ENCODE assay signal across 8 cellular contexts in the genomic region with DNA sequence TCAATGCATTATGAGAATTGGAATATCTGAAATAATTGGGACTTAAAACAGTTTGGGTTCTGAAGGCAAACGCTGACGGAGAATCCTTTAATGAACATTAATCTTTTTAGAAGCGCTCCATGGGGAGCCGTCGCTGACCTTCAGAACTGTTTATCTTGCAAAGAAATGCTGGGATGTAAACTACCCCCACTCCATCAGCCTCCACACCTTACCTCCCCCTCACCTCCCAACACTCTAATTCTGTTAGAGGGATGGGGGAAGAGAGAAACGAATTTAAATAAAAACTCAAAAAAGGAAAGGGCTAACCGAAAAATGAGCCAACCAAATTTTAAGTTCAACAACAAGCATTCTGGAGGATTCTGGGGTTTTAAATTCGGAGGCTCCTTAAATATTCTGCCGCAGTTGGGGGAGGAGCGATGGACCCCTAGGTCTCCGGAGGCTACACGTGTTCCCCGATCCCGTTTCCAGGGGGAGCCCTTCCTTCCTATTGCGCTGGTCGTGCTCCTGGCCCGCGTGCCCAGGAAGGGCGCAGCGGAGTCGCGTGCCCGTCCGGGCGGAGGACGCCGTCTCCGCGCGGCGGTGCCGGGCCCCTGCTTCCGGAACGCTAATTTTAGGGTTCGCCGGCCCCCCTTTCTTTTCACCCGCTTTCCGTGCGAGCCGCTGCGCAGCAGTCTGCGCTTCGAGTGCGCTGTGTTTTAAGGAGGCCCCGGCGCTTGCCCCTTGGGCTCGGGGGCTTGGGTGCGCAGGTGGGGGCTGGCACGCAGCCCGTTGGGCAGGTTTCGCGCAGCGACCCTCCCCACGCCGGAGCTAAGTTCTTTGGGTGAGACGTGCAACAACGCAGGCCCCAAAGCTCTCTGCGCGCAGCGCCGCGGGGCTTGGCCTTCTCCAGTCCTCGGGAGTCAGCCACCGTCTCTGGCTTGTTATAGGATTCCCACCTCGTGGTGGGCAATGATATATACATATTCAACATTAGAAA. TPM values are rescaled to one million over a fixed set of nuclear protein-coding genes. Genes with fewer than 3 reads are reported as not detected.
DNase-seq lines count a peak whose midpoint lies in the region; ATAC-seq and TF ChIP-seq lines count a peak whose summit lies in the region.

No MANE protein-coding gene starts in this region.

- H3K9ac ChIP-seq in mesendoderm (ENCODE audit: low read length) (peak overlapping the region; percentile 59), subcutaneous abdominal adipose tissue (ENCODE audit: low read length in 5 of 5) (peak overlapping the region in 3 of 5 donors; percentile 16 to 66 (median 42))

- H3K4ac ChIP-seq in mesendoderm (ENCODE audit: low read depth, low read length), result peak overlapping the region; percentile 48

- peak overlapping the region; percentile 59 for H3K4me2 ChIP-seq in mesendoderm (ENCODE audit: low read length)

- H3K36me3 ChIP-seq in CD8-positive, alpha-beta memory T cell (ENCODE audit: insufficient read depth, low read length), result no peaks in the 10 kb centered on the region
- no peaks in the 10 kb centered on the region for H3K36me3 ChIP-seq in mesendoderm (ENCODE audit: control insufficient read depth, insufficient read depth, low read length)
- H3K36me3 ChIP-seq in subcutaneous abdominal adipose tissue (ENCODE audit: control insufficient read depth in 5 of 5, insufficient read depth in 5 of 5, low read length in 5 of 5), result no peaks in the 10 kb centered on the region

- WGBS in mesendoderm (ENCODE audit: extremely low coverage, insufficient coverage, low lambda C conversion rate), result no CpG with 5 or more reads among the region's 65 CpGs

- no peaks in the 10 kb centered on the region for H3K9me3 Mint-ChIP-seq in CD8-positive, alpha-beta memory T cell
- H3K9me3 Mint-ChIP-seq in activated CD8-positive, alpha-beta memory T cell treated with anti-CD3 and anti-CD28 coated beads, Interleukin-2, amount 10 ng/mL, durations not matched to agents 7 days and 5 days (ENCODE audit: low read depth), result no peaks in the 10 kb centered on the region

- peak; percentile 86 for ATAC-seq in activated CD8-positive, alpha-beta memory T cell treated with anti-CD3 and anti-CD28 coated beads, Interleukin-2, amount 10 ng/mL, durations not matched to agents 7 days and 5 days

- peak; percentile 10 for TF ChIP-seq CTCF in GM20000 (IDR thresholded peaks at IDR 0.05; ENCODE audit: extremely low read depth, missing control alignments)

- DNase-seq in CD8-positive, alpha-beta memory T cell, result peak; percentile 21 to 64 (median 47)
- DNase-seq in GM20000 (ENCODE audit: low spot score) (peak; percentile 38), NCI-H1930 (lab: John Stamatoyannopoulos, UW) (peak; percentile 64 to 70), epidermal melanocyte (ENCODE audit: insufficient read length, low spot score) (peak; percentile 51), mesendoderm (peak; percentile 86), foreskin melanocyte (no peak)
- peak; percentile 68 for DNase-seq in activated CD8-positive, alpha-beta memory T cell treated with anti-CD3 and anti-CD28 coated beads, Interleukin-2, amount 10 ng/mL, durations not matched to agents 7 days and 5 days

- no peak overlapping the region for H2AK5ac ChIP-seq in mesendoderm (ENCODE audit: low read length)

- POLR2A ChIA-PET in CD8-positive, alpha-beta memory T cell (lab: Charles Lee), result interaction anchor here (4.2 kb wide), 1 partner anchor 11 kb away, joined by 18 read pairs; no protein-coding TSS in a partner anchor

- H2BK120ac ChIP-seq in mesendoderm (ENCODE audit: low read depth, low read length), result peak overlapping the region; percentile 68

- H2BK5ac ChIP-seq in mesendoderm (ENCODE audit: low read length), result no peak overlapping the region

- no peak overlapping the region for H3K23ac ChIP-seq in mesendoderm (ENCODE audit: low read length)

- H3K27me3 ChIP-seq in CD8-positive, alpha-beta memory T cell (ENCODE audit: insufficient read depth, low read length, poor library complexity, severe bottlenecking), result no peaks in the 10 kb centered on the region
- H3K27me3 ChIP-seq in mesendoderm (ENCODE audit: insufficient read depth, low read length, poor library complexity), result no peaks in the 10 kb centered on the region
- peaks cover 0 to 9% (median 0%) of the 10 kb centered on the region in 5 donors for H3K27me3 ChIP-seq in subcutaneous abdominal adipose tissue (ENCODE audit: control insufficient read depth in 5 of 5, insufficient read depth in 4 of 5, low read length in 5 of 5)

- peak overlapping the region; percentile 75 for H3K18ac ChIP-seq in mesendoderm (ENCODE audit: low read length)

- peak overlapping the region; percentile 63 to 88 (median 77) for H3K4me3 Mint-ChIP-seq in CD8-positive, alpha-beta memory T cell
- H3K4me3 Mint-ChIP-seq in activated CD8-positive, alpha-beta memory T cell treated with anti-CD3 and anti-CD28 coated beads, Interleukin-2, amount 10 ng/mL, durations not matched to agents 7 days and 5 days, result peak overlapping the region; percentile 68

- H3K4me1 Mint-ChIP-seq in CD8-positive, alpha-beta memory T cell, result peaks cover 20 to 40% (median 21%) of the 10 kb centered on the region in 3 donors
- H3K4me1 Mint-ChIP-seq in activated CD8-positive, alpha-beta memory T cell treated with anti-CD3 and anti-CD28 coated beads, Interleukin-2, amount 10 ng/mL, durations not matched to agents 7 days and 5 days, result peaks cover 32% of the 10 kb centered on the region

- H3K27ac Mint-ChIP-seq in CD8-positive, alpha-beta memory T cell, result peak overlapping the region in 5 of 8 donors; percentile 35 to 84 (median 75)
- H3K27ac Mint-ChIP-seq in activated CD8-positive, alpha-beta memory T cell treated with anti-CD3 and anti-CD28 coated beads, Interleukin-2, amount 10 ng/mL, durations not matched to agents 7 days and 5 days, result peak overlapping the region; percentile 64

- H3K27ac ChIP-seq in CD8-positive, alpha-beta memory T cell (ENCODE audit: low read depth, low read length), result no peak overlapping the region
- H3K27ac ChIP-seq in mesendoderm (ENCODE audit: low read depth, low read length) (no peak overlapping the region), subcutaneous abdominal adipose tissue (ENCODE audit: low read depth, low read length) (no peak overlapping the region)

- H4K5ac ChIP-seq in mesendoderm (ENCODE audit: low read length), result no peak overlapping the region

- H3K4me1 ChIP-seq in CD8-positive, alpha-beta memory T cell (ENCODE audit: insufficient read depth, low read length), result peaks cover 14% of the 10 kb centered on the region
- H3K4me1 ChIP-seq in mesendoderm (ENCODE audit: control insufficient read depth, low read depth, low read length) (peaks cover 2% of the 10 kb centered on the region), subcutaneous abdominal adipose tissue (ENCODE audit: control insufficient read depth in 5 of 5, insufficient read depth in 5 of 5, low read length in 5 of 5) (peaks cover 0 to 21% (median 19%) of the 10 kb centered on the region in 5 donors)

- no peaks in the 10 kb centered on the region for H3K79me1 ChIP-seq in mesendoderm (ENCODE audit: low read length)

- CTCF ChIA-PET in CD8-positive, alpha-beta memory T cell (lab: Charles Lee), result interaction anchor here (1.0 kb wide), 2 partner anchors 11 to 30 kb away, joined by 4 to 6 read pairs; no protein-coding TSS in a partner anchor
- CTCF ChIA-PET in activated CD8-positive, alpha-beta memory T cell treated with anti-CD3 and anti-CD28 coated beads, Interleukin-2, amount 10 ng/mL, durations not matched to agents 7 days and 5 days (lab: Charles Lee), result interaction anchor here (0.6 to 1.7 kb wide), 10 partner anchors 9 to 1181 kb away, joined by 3 to 5 read pairs (median 4); partner anchors contain the start of gene DNAJC6

- H3K56ac ChIP-seq in mesendoderm (ENCODE audit: low read length), result peak overlapping the region; percentile 79

- H2BK15ac ChIP-seq in mesendoderm (replicated peaks; ENCODE audit: low read depth), result no peak overlapping the region

- H3K27me3 Mint-ChIP-seq in CD8-positive, alpha-beta memory T cell, result peaks cover 19 to 24% of the 10 kb centered on the region in 2 donors
- peaks cover 24% of the 10 kb centered on the region for H3K27me3 Mint-ChIP-seq in activated CD8-positive, alpha-beta memory T cell treated with anti-CD3 and anti-CD28 coated beads, Interleukin-2, amount 10 ng/mL, durations not matched to agents 7 days and 5 days

- H3K9me3 ChIP-seq in CD8-positive, alpha-beta memory T cell (ENCODE audit: low read length), result no peaks in the 10 kb centered on the region
- H3K9me3 ChIP-seq in subcutaneous abdominal adipose tissue (ENCODE audit: control insufficient read depth in 5 of 5, low read length in 5 of 5), result no peaks in the 10 kb centered on the region

- H3K36me3 Mint-ChIP-seq in CD8-positive, alpha-beta memory T cell, result no peaks in the 10 kb centered on the region
- H3K36me3 Mint-ChIP-seq in activated CD8-positive, alpha-beta memory T cell treated with anti-CD3 and anti-CD28 coated beads, Interleukin-2, amount 10 ng/mL, durations not matched to agents 7 days and 5 days, result no peaks in the 10 kb centered on the region

- peak overlapping the region; percentile 57 for H3K4me3 ChIP-seq in CD8-positive, alpha-beta memory T cell (ENCODE audit: low read length)
- H3K4me3 ChIP-seq in mesendoderm (ENCODE audit: low read length) (no peak overlapping the region), subcutaneous abdominal adipose tissue (ENCODE audit: low read depth in 1 of 5, low read length in 5 of 5) (peak overlapping the region; percentile 55 to 80 (median 65))

- H3K79me2 ChIP-seq in mesendoderm (ENCODE audit: control insufficient read depth, insufficient read depth, low read length), result no peaks in the 10 kb centered on the region

- H4K8ac ChIP-seq in mesendoderm (ENCODE audit: low read depth, low read length), result peak overlapping the region; percentile 16

RNA-seq across cellular contexts. Expression of gene DNAJC6, which starts 43.8 kb away (rescaled TPM):
- 1 to 10 TPM; 5.1 to 5.6 TPM for total RNA-seq in CD8-positive, alpha-beta memory T cell
- polyA plus RNA-seq in CD8-positive, alpha-beta memory T cell, result 1.0 TPM
- 1 to 10 TPM; 4.1 to 6.2 TPM for total RNA-seq in activated CD8-positive, alpha-beta memory T cell treated with anti-CD3 and anti-CD28 coated beads, Interleukin-2, amount 10 ng/mL, durations not matched to agents 7 days and 5 days
- polyA plus RNA-seq in mesendoderm (2013, experiment 1 of 2), result 1.5 TPM
- 1.3 TPM for polyA plus RNA-seq in mesendoderm (2013, experiment 2 of 2)
